ENCODE assay signal across 8 cellular contexts in the genomic region with DNA sequence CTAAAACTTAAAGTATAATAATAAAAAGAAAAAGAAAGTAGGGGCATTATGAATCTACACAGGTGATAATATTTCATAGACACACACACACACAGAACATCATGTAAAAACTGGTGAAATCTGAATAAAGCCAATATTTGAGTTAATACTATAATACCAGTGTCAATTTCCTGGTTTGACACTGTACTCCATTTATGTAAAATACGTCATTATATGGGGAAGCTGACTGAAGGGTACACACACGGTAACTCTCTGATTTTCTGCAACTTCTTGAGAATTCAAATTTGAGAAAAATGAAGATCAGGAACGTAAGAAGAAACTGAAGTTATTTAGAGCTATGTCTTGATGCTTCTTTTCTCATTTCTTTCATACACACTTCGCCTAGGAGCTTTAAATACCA.
"Had no signal": no experiment of that assay in that cellular context is flagged by ENCODE, and none has a peak within 500 bp of the region (broad histone marks: within the 10 kb centered on the region; RNA-seq: fewer than 3 reads in every experiment).

No MANE protein-coding gene starts in this region.

- ATAC-seq: GM12878 had no signal

- DNase-seq: GDM1, GF-D8 had no signal

- FAIRE-seq: G401.6, GM12878, GM12891, GM12892, GM18507, GM19239 had no signal

- H3K4me3 ChIP-seq: GM12878 had no signal
